1 cellular context compared by ENCODE assay signal in the genomic region with DNA sequence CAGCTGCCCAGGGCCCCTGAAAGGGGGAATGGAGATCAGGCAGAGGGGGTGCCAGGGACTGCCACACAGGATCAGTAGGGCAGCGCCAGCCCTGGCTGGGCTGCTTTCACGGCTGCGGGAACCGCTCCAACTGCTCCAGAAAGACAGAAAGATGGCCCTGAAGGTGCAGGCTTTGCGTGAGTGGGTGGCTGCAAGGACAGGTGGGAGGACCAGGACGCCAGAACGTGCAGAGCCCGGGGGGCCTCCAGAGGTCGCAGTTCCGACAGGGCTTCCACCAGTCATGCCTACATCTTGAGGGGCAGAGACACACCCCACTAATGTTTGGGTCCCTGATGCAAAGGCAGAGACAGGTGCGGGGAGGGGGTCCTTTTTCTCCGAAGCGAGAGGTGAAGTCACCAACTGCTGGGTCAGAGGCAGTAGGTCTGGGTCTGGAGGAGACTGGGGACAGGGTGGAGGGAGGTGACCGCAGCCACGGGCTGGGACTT.
TF ChIP-seq lines count a peak whose summit lies in the region.

No MANE protein-coding gene starts in this region.

TF ChIP-seq in IMR-90, 13 proteins besides CTCF, POLR2A, EP300 and RAD21 (continued from another document):
- TF ChIP-seq, protein P1, sequence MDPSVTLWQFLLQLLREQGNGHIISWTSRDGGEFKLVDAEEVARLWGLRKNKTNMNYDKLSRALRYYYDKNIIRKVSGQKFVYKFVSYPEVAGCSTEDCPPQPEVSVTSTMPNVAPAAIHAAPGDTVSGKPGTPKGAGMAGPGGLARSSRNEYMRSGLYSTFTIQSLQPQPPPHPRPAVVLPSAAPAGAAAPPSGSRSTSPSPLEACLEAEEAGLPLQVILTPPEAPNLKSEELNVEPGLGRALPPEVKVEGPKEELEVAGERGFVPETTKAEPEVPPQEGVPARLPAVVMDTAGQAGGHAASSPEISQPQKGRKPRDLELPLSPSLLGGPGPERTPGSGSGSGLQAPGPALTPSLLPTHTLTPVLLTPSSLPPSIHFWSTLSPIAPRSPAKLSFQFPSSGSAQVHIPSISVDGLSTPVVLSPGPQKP (IDR thresholded peaks at IDR 0.05; ENCODE audit: borderline replicate concordance, low read depth, low read length), result no peak
- TF ChIP-seq MAZ (IDR thresholded peaks at IDR 0.05; ENCODE audit: borderline replicate concordance, low read depth, low read length), result no peak
TF ChIP-seq in IMR-90: peak in this region for 0.
